ENCODE assay signal across 8 cellular contexts in genomic region chr18:37537868-37538525, GRCh38. TPM values are rescaled to one million over a fixed set of nuclear protein-coding genes. Genes with fewer than 3 reads are reported as not detected.
DNase-seq lines count a peak whose midpoint lies in the region; ATAC-seq and FAIRE-seq lines count a peak whose summit lies in the region.

No MANE protein-coding gene starts in this region.

- peak; percentile 90 for ATAC-seq in GM21381 (IDR thresholded peaks at IDR 0.05; ENCODE audit: unreplicated experiment)
- ATAC-seq in HG02840 (IDR thresholded peaks at IDR 0.05; ENCODE audit: low FRiP score, unreplicated experiment) = no peak

- DNase-seq in Daoy (ENCODE audit: low read depth) (peak; percentile 61), HPDE6-E6E7 (ENCODE audit: extremely low spot score) (peak; percentile 77), RCC 7860 (ENCODE audit: low spot score) (peak; percentile 22), anterior cingulate cortex (lab: John Stamatoyannopoulos, UW) (peak in 57 of 58 donors; percentile 6 to 83 (median 48)), hepatic stellate cell (ENCODE audit: low spot score) (peak; percentile 93), skeletal muscle cell (ENCODE audit: low read depth) (peak; percentile 6)

- no peak overlapping the region for H3K4me3 ChIP-seq in skeletal muscle cell (ENCODE audit: low read depth, low read length)

- FAIRE-seq in RCC 7860 (lab: Jason Lieb, UNC) = no peak

RNA-seq across cellular contexts. Expression of gene CELF4, which starts 27.6 kb away (rescaled TPM):
- not detected in 2 replicates for total RNA-seq in Daoy (2014; rRNA removed; shearing (Covaris generic))

Comparison
In these comparisons a context has a peak if more than half of its experiments do, and no peak if none do; other contexts are left out.
1. DNase-seq: peak in every context shown above with its lines; median percentile 93 in hepatic stellate cell; 77 in HPDE6-E6E7; 61 in Daoy; 48 in anterior cingulate cortex; 22 in RCC 7860; 6 in skeletal muscle cell.